In genomic region chr2:172555272-172555521, GRCh38 we compare ENCODE assay signal across 8 cellular contexts. TPM values are rescaled to one million over a fixed set of nuclear protein-coding genes. Genes with fewer than 3 reads are reported as not detected.
A peak's percentile ranks its signal among the peaks of the same experiment; 100 is the strongest.
DNase-seq lines count a peak whose midpoint lies in the region; ATAC-seq, FAIRE-seq and TF ChIP-seq lines count a peak whose summit lies in the region.

No MANE protein-coding gene starts in this region.

- TF ChIP-seq CTCF in MM.1S (IDR thresholded peaks at IDR 0.05; ENCODE audit: low read length) = no peak
- no peak for TF ChIP-seq CTCF in endothelial cell of umbilical vein (IDR thresholded peaks at IDR 0.05; ENCODE audit: extremely low read depth in 1 of 2, insufficient read depth in 1 of 2, low read depth in 1 of 2, low read length in 2 of 2)
- TF ChIP-seq CTCF in prostate gland (IDR thresholded peaks at IDR 0.05) = no peak
- TF ChIP-seq CTCF in D721Med (IDR thresholded peaks at IDR 0.05; ENCODE audit: insufficient read depth, missing control alignments) = no peak

- H3K9me3 ChIP-seq in MM.1S (replicated peaks; ENCODE audit: insufficient read depth, low read length) (no peaks in the 10 kb centered on the region), endothelial cell of umbilical vein (replicated peaks; ENCODE audit: control insufficient read depth, insufficient read depth, low read length) (no peaks in the 10 kb centered on the region), prostate gland (no peaks in the 10 kb centered on the region)

- FAIRE-seq in endothelial cell of umbilical vein (lab: Jason Lieb, UNC) (no peak), D721Med (lab: Jason Lieb, UNC) (no peak)

- ATAC-seq in GM21528 (IDR thresholded peaks at IDR 0.05; ENCODE audit: low FRiP score, unreplicated experiment) (peak; percentile 21), HG02852 (IDR thresholded peaks at IDR 0.05; ENCODE audit: unreplicated experiment) (no peak), HG02981 (IDR thresholded peaks at IDR 0.05; ENCODE audit: unreplicated experiment) (no peak)

- H3K36me3 ChIP-seq in MM.1S (replicated peaks; ENCODE audit: insufficient read depth, low read length) (no peaks in the 10 kb centered on the region), endothelial cell of umbilical vein (ENCODE audit: control insufficient read depth in 2 of 2, extremely low read depth in 1 of 2, insufficient read depth in 2 of 2, low read length in 2 of 2) (no peaks in the 10 kb centered on the region), prostate gland (no peaks in the 10 kb centered on the region)

- TF ChIP-seq POLR2A in endothelial cell of umbilical vein (IDR thresholded peaks at IDR 0.05; ENCODE audit: low read depth, low read length) (no peak), prostate gland (IDR thresholded peaks at IDR 0.05) (no peak)

- H3K27ac ChIP-seq in MM.1S (ENCODE audit: low read length) = peak overlapping the region; percentile 90
- H3K27ac ChIP-seq in endothelial cell of umbilical vein (ENCODE audit: insufficient read depth, low read depth, low read length) = peak overlapping the region; percentile 58
- H3K27ac ChIP-seq in prostate gland = peak overlapping the region; percentile 88 to 90

- H3K9me2 ChIP-seq in MM.1S (replicated peaks; ENCODE audit: insufficient read depth, low read length) = no peaks in the 10 kb centered on the region

- POLR2A ChIA-PET in endothelial cell of umbilical vein (lab: Charles Lee) = no interaction called here

- H3K79me2 ChIP-seq in MM.1S (ENCODE audit: low read length) = peaks cover 97% of the 10 kb centered on the region
- H3K79me2 ChIP-seq in endothelial cell of umbilical vein (ENCODE audit: control insufficient read depth, insufficient read depth, low read length) = peaks cover 13% of the 10 kb centered on the region

- dilution Hi-C loops in endothelial cell of umbilical vein (cut with MboI; ENCODE audit: extremely low pct_ligation_motif_present, low sequenced_read_pairs) = no loop called here

- H3K4me2 ChIP-seq in MM.1S (ENCODE audit: low read depth, low read length) (peak overlapping the region; percentile 61), endothelial cell of umbilical vein (ENCODE audit: insufficient read depth, low read length) (peak overlapping the region; percentile 86)

- WGBS in prostate gland = 12% methylated on average over 8 of the region's 8 CpGs

- peaks cover 48% of the 10 kb centered on the region for H3K4me1 ChIP-seq in MM.1S (ENCODE audit: low read length)
- peaks cover 27% of the 10 kb centered on the region for H3K4me1 ChIP-seq in endothelial cell of umbilical vein (ENCODE audit: control insufficient read depth, extremely low read depth, insufficient read depth, low read length)
- no peaks in the 10 kb centered on the region for H3K4me1 ChIP-seq in prostate gland (replicated peaks)

- H2AFZ ChIP-seq in MM.1S (ENCODE audit: low read length) (peak overlapping the region; percentile 69), endothelial cell of umbilical vein (ENCODE audit: low read depth, low read length) (peak overlapping the region; percentile 88)

- no peaks in the 10 kb centered on the region for H3K27me3 ChIP-seq in MM.1S (replicated peaks; ENCODE audit: insufficient read depth, low read length)
- H3K27me3 ChIP-seq in endothelial cell of umbilical vein (ENCODE audit: control insufficient read depth in 2 of 2, insufficient read depth in 2 of 2, low read length in 2 of 2) = no peaks in the 10 kb centered on the region
- H3K27me3 ChIP-seq in prostate gland (replicated peaks; ENCODE audit: insufficient read depth) = no peaks in the 10 kb centered on the region

- peaks cover 49% of the 10 kb centered on the region for H3F3A ChIP-seq in MM.1S (ENCODE audit: insufficient read depth, low read length)

- peak overlapping the region; percentile 86 for H3K4me3 ChIP-seq in MM.1S (ENCODE audit: low read length)
- peak overlapping the region in 2 of 3 experiments; percentile 44 to 51 for H3K4me3 ChIP-seq in endothelial cell of umbilical vein (replicated peaks in 1 of 3; ENCODE audit: insufficient read depth in 1 of 3, low read depth in 1 of 3, low read length in 3 of 3)
- H3K4me3 ChIP-seq in prostate gland = peak overlapping the region; percentile 71 to 84

- H3K9ac ChIP-seq in MM.1S (ENCODE audit: low read length) (peak overlapping the region; percentile 84), endothelial cell of umbilical vein (replicated peaks; ENCODE audit: extremely low read depth, insufficient read depth, low read length) (peak overlapping the region; percentile 81)

- no TSS peak for BruUV-seq in endothelial cell of umbilical vein (replicated peaks; lab: Mats Ljungman, UMichigan)

- intact Hi-C loops in endothelial cell of umbilical vein (cut with micrococcal nuclease) = loop anchor here (5.0 kb wide), 2 partner anchors 268 to 372 kb away; no protein-coding TSS in a partner anchor
- intact Hi-C loops in prostate gland (cut with DNase I) = no loop called here

- DNase-seq in MM.1S (no peak), endothelial cell of umbilical vein (ENCODE audit: low read depth, low spot score) (no peak), prostate gland (ENCODE audit: low spot score) (no peak), D721Med (ENCODE audit: insufficient read length, low spot score) (no peak), amygdala (lab: John Stamatoyannopoulos, UW) (no peak)

- no peaks in the 10 kb centered on the region for H3K9me1 ChIP-seq in endothelial cell of umbilical vein (replicated peaks; ENCODE audit: control insufficient read depth, extremely low read depth, insufficient read depth, low read length)

- CTCF ChIA-PET in endothelial cell of umbilical vein (lab: Charles Lee) = interaction anchor here (1.1 kb wide), 1 partner anchor 71 kb away, joined by 3 read pairs; no protein-coding TSS in a partner anchor

- H4K20me1 ChIP-seq in MM.1S (ENCODE audit: insufficient read depth, low read length) (no peaks in the 10 kb centered on the region), endothelial cell of umbilical vein (replicated peaks; ENCODE audit: control insufficient read depth, extremely low read depth, insufficient read depth, low read length) (no peaks in the 10 kb centered on the region)

TF ChIP-seq in endothelial cell of umbilical vein, 7 proteins besides CTCF, POLR2A, EP300 and RAD21:
- no peak for TF ChIP-seq POLR2AphosphoS5 (IDR thresholded peaks at IDR 0.05; ENCODE audit: insufficient read depth, low read depth, low read length)
- no peak for TF ChIP-seq MAX (IDR thresholded peaks at IDR 0.05; ENCODE audit: insufficient read depth, insufficient read length)
- no peak for TF ChIP-seq GATA2 (IDR thresholded peaks at IDR 0.05; ENCODE audit: insufficient read depth, insufficient read length, low read depth, low read length)
- TF ChIP-seq JUN (IDR thresholded peaks at IDR 0.05; ENCODE audit: borderline replicate concordance, insufficient read depth, insufficient read length, low read depth) = no peak
- TF ChIP-seq EZH2 (IDR thresholded peaks at IDR 0.05; ENCODE audit: borderline replicate concordance, low read depth, low read length, severe bottlenecking) = no peak
- no peak for TF ChIP-seq FOS (IDR thresholded peaks at IDR 0.05; ENCODE audit: borderline replicate concordance, insufficient read depth, low read length)
- no peak for TF ChIP-seq MYC (IDR thresholded peaks at IDR 0.05; ENCODE audit: low read depth, low read length)

RNA-seq across cellular contexts. Expression of gene PDK1, which starts 0.7 kb away (rescaled TPM):
- 7.7 and 16.9 TPM in 2 replicates for total RNA-seq in endothelial cell of umbilical vein
- polyA plus RNA-seq in endothelial cell of umbilical vein = 3.7 and 5.1 TPM in 2 replicates
- polyA plus RNA-seq in endothelial cell of umbilical vein (2011; cell fraction: cytosol; rRNA removed) = 4.3 and 4.5 TPM in 2 replicates
- 13.9 and 14.0 TPM in 2 replicates for polyA plus RNA-seq in endothelial cell of umbilical vein (2011; cell fraction: nucleus; rRNA removed)
- polyA plus RNA-seq in endothelial cell of umbilical vein (2012) = 5.6 and 7.6 TPM in 2 replicates
- polyA minus RNA-seq in endothelial cell of umbilical vein = 28.6 and 45.2 TPM in 2 replicates
- polyA minus RNA-seq in endothelial cell of umbilical vein (2011; cell fraction: cytosol; rRNA and poly(A)+ RNA removed) = 8.8 TPM
- 26.4 and 36.4 TPM in 2 replicates for polyA minus RNA-seq in endothelial cell of umbilical vein (2011; cell fraction: nucleus; rRNA and poly(A)+ RNA removed)
- 10 to 100 TPM in 1 of 2 donors, 1 to 10 TPM in 1; 6.2 to 14.4 TPM for total RNA-seq in prostate gland
